ENCODE assay signal across 9 cellular contexts in genomic region chr1:244968431-244968830, GRCh38.
A peak's percentile ranks its signal among the peaks of the same experiment; 100 is the strongest.
DNase-seq lines count a peak whose midpoint lies in the region; ATAC-seq and TF ChIP-seq lines count a peak whose summit lies in the region.
"Had no signal": no experiment of that assay in that cellular context is flagged by ENCODE, and none has a peak within 500 bp of the region (broad histone marks: within the 10 kb centered on the region; RNA-seq: fewer than 3 reads in every experiment).

No MANE protein-coding gene starts in this region.

- H3K27me3 ChIP-seq in IMR-90 (ENCODE audit: control insufficient read depth, insufficient read depth, low read length) (no peaks in the 10 kb centered on the region), adipocyte (replicated peaks; ENCODE audit: control insufficient read depth, insufficient read depth, low read length) (no peaks in the 10 kb centered on the region), iPS-20b (ENCODE audit: insufficient read depth, low read length) (no peaks in the 10 kb centered on the region), smooth muscle cell (ENCODE audit: low read depth) (no peaks in the 10 kb centered on the region)

- H2AFZ ChIP-seq in IMR-90 (replicated peaks; ENCODE audit: low read length, poor library complexity) (peak overlapping the region; percentile 86), smooth muscle cell (ENCODE audit: low read depth) (no peak overlapping the region)

- CTCF ChIA-PET in IMR-90 (lab: Yijun Ruan, JAX), result no interaction called here

- peak overlapping the region; percentile 72 for H3K18ac ChIP-seq in IMR-90 (ENCODE audit: low read depth, low read length)

- TF ChIP-seq CTCF in IMR-90 (conservative IDR thresholded peaks at IDR 0.05; ENCODE audit: low read depth, low read length) (no peak), smooth muscle cell (IDR thresholded peaks at IDR 0.05; ENCODE audit: borderline replicate concordance, insufficient read depth, poor library complexity, severe bottlenecking) (no peak)

- H3K36me3 ChIP-seq in IMR-90 (ENCODE audit: control insufficient read depth, insufficient read depth, low read length) (no peaks in the 10 kb centered on the region), adipocyte (ENCODE audit: control insufficient read depth, insufficient read depth, low read length, severe bottlenecking) (no peaks in the 10 kb centered on the region), iPS-20b (ENCODE audit: insufficient read depth, low read depth, low read length) (no peaks in the 10 kb centered on the region), smooth muscle cell (ENCODE audit: low read depth) (no peaks in the 10 kb centered on the region)

- no TSS peak for BruUV-seq in IMR-90 (replicated peaks; lab: Mats Ljungman, UMichigan)

- no peak for TF ChIP-seq POLR2A in IMR-90 (IDR thresholded peaks at IDR 0.05; ENCODE audit: low read depth, low read length)

- POLR2A ChIA-PET in IMR-90 (lab: Charles Lee; ENCODE audit: unreplicated experiment), result interaction anchor here (0.5 kb wide), 1 partner anchor 1717 kb away, joined by 5 read pairs; no protein-coding TSS in a partner anchor

- in situ Hi-C loops in IMR-90 (cut with MboI; ENCODE audit: low sequenced_read_pairs), result no loop called here

- H4K5ac ChIP-seq in IMR-90 (ENCODE audit: low read depth, low read length), result peak overlapping the region; percentile 86

- H3K9ac ChIP-seq in IMR-90 (ENCODE audit: low read depth, low read length) (peak overlapping the region; percentile 48), adipocyte (ENCODE audit: low read length) (peak overlapping the region; percentile 95), iPS-20b (ENCODE audit: low read depth, low read length) (peak overlapping the region; percentile 89; the same call in 1 of the 2 replicates), smooth muscle cell (ENCODE audit: low read depth) (peak overlapping the region; percentile 98)

- H2AK9ac ChIP-seq in IMR-90 (replicated peaks; ENCODE audit: low read depth, low read length, poor library complexity), result peak overlapping the region; percentile 84

- H2BK15ac ChIP-seq in IMR-90 (ENCODE audit: low read depth, low read length), result peak overlapping the region; percentile 73; the same call in 1 of the 3 replicates

- peaks cover 15 to 17% of the 10 kb centered on the region in 2 experiments for H3K79me1 ChIP-seq in IMR-90 (ENCODE audit: low read depth in 1 of 2, low read length in 2 of 2)

- ATAC-seq in IMR-90 (ENCODE audit: low read depth) (no peak), GM21529 (IDR thresholded peaks at IDR 0.05; ENCODE audit: unreplicated experiment) (no peak), HG03565 (IDR thresholded peaks at IDR 0.05; ENCODE audit: unreplicated experiment) (no peak)

- peak overlapping the region; percentile 89 for H3K4me2 ChIP-seq in IMR-90 (ENCODE audit: low read depth, low read length)
- H3K4me2 ChIP-seq in smooth muscle cell, result peak overlapping the region; percentile 82

- 90% methylated on average over 4 of the region's 13 CpGs; no CpG with 5 or more reads in 1 of the 2 experiments for WGBS in IMR-90 (ENCODE audit: extremely low coverage in 2 of 2, insufficient read length in 1 of 2), 2 experiments
- WGBS in smooth muscle cell (ENCODE audit: low lambda C conversion rate), result 77% methylated on average over 13 of the region's 13 CpGs

- peak overlapping the region; percentile 71 for H2BK120ac ChIP-seq in IMR-90 (ENCODE audit: low read depth, low read length)

- H3K27ac ChIP-seq in IMR-90 (ENCODE audit: insufficient read depth, low read length), result peak overlapping the region; percentile 90
- peak overlapping the region; percentile 21 for H3K27ac ChIP-seq in iPS-20b (ENCODE audit: low read length)
- peak overlapping the region; percentile 100 for H3K27ac ChIP-seq in smooth muscle cell (ENCODE audit: low read depth)

- H4K20me1 ChIP-seq in IMR-90 (ENCODE audit: insufficient read depth, low read length) (no peaks in the 10 kb centered on the region), smooth muscle cell (ENCODE audit: low read depth) (no peaks in the 10 kb centered on the region)

- peak overlapping the region; percentile 92 for H2BK5ac ChIP-seq in IMR-90 (ENCODE audit: low read depth, low read length, poor library complexity, severe bottlenecking)

- H3K9me3 ChIP-seq in IMR-90 (ENCODE audit: control insufficient read depth, insufficient read depth, low read length), result no peaks in the 10 kb centered on the region
- no peaks in the 10 kb centered on the region for H3K9me3 ChIP-seq in adipocyte (ENCODE audit: control insufficient read depth, low read length)
- H3K9me3 ChIP-seq in iPS-20b (ENCODE audit: insufficient read depth, low read depth, low read length), result no peaks in the 10 kb centered on the region
- no peaks in the 10 kb centered on the region for H3K9me3 ChIP-seq in smooth muscle cell (replicated peaks; ENCODE audit: low read depth)

- peak overlapping the region; percentile 75 for H4K91ac ChIP-seq in IMR-90 (ENCODE audit: insufficient read depth, low read depth, low read length)

- TF ChIP-seq RAD21 in IMR-90 (IDR thresholded peaks at IDR 0.05; ENCODE audit: low read length), result no peak

- H3K14ac ChIP-seq in IMR-90 (replicated peaks; ENCODE audit: low read depth, low read length), result peak overlapping the region; percentile 77

- H2AK5ac ChIP-seq in IMR-90 (ENCODE audit: low read depth, low read length), result peak overlapping the region; percentile 41

- intact Hi-C loops in IMR-90 (cut with micrococcal nuclease), result no loop called here

- peak overlapping the region; percentile 49 to 89; a peak in 3 of 4 replicates for H4K8ac ChIP-seq in IMR-90 (ENCODE audit: low read depth in 2 of 2, low read length in 2 of 2)

- H3K56ac ChIP-seq in IMR-90 (ENCODE audit: extremely low read depth, insufficient read depth, low read length), result peak overlapping the region; percentile 71; the same call in 1 of the 2 replicates

- H3F3A ChIP-seq in smooth muscle cell (ENCODE audit: low read depth), result peaks cover 25% of the 10 kb centered on the region

- peak overlapping the region; percentile 69 for H2BK20ac ChIP-seq in IMR-90 (ENCODE audit: low read depth, low read length)

- H3K79me2 ChIP-seq in smooth muscle cell (ENCODE audit: low read depth), result peaks cover 14% of the 10 kb centered on the region

- H3K4me3 ChIP-seq in IMR-90 (ENCODE audit: insufficient read depth, low read depth, low read length) (peak overlapping the region; percentile 5; the same call in 1 of the 2 replicates), adipocyte (ENCODE audit: low read length) (peak overlapping the region; percentile 82), iPS-20b (ENCODE audit: low read length) (peak overlapping the region; percentile 83), smooth muscle cell (peak overlapping the region; percentile 64)

- DNase-seq in IMR-90 (no peak), adipocyte (ENCODE audit: low read depth) (peak; percentile 30), smooth muscle cell (lab: John Stamatoyannopoulos, UW; ENCODE audit: unreplicated experiment) (no peak), AML-193 (lab: John Stamatoyannopoulos, UW) (no peak)
- no peak for DNase-seq in activated CD8-positive, alpha-beta memory T cell treated with anti-CD3 and anti-CD28 coated beads, Interleukin-2, amount 50 U/mL, for 4 hours
- DNase-seq: midbrain had no signal

- peak overlapping the region; percentile 74 for H3K4ac ChIP-seq in IMR-90 (ENCODE audit: low read depth, low read length)

- dilution Hi-C loops in IMR-90 (cut with HindIII; ENCODE audit: low sequenced_read_pairs, unreplicated experiment), result no loop called here

- H3K23ac ChIP-seq in IMR-90 (ENCODE audit: low read depth, low read length), result peak overlapping the region; percentile 85; the same call in 1 of the 2 replicates

- H3K4me1 ChIP-seq in IMR-90 (ENCODE audit: control insufficient read depth, insufficient read depth, low read length) (peaks cover 15% of the 10 kb centered on the region), adipocyte (ENCODE audit: control insufficient read depth, insufficient read depth, low read length) (peaks cover 39% of the 10 kb centered on the region), iPS-20b (ENCODE audit: insufficient read depth, low read length) (peaks cover 14% of the 10 kb centered on the region; the same call in 1 of the 2 replicates), smooth muscle cell (ENCODE audit: low read depth) (peaks cover 19% of the 10 kb centered on the region)

- peaks cover 8% of the 10 kb centered on the region for H3K9me1 ChIP-seq in IMR-90 (ENCODE audit: insufficient read depth, low read length)

TF ChIP-seq in IMR-90, 13 proteins besides CTCF, POLR2A, EP300 and RAD21:
- TF ChIP-seq RFX5 (IDR thresholded peaks at IDR 0.05; ENCODE audit: low read depth, low read length) (no peak), BHLHE40 (IDR thresholded peaks at IDR 0.05; ENCODE audit: low read depth, low read length) (no peak), RCOR1 (IDR thresholded peaks at IDR 0.05; ENCODE audit: insufficient replicate concordance, low read length) (no peak), MAZ (IDR thresholded peaks at IDR 0.05; ENCODE audit: borderline replicate concordance, low read depth, low read length) (no peak), MAFK (IDR thresholded peaks at IDR 0.05; ENCODE audit: low read depth, low read length) (no peak), NFE2L2 (IDR thresholded peaks at IDR 0.05; ENCODE audit: low read depth, low read length) (no peak), USF2 (IDR thresholded peaks at IDR 0.05; ENCODE audit: low read depth, low read length) (no peak), CHD1 (IDR thresholded peaks at IDR 0.05; ENCODE audit: low read depth, low read length) (no peak), CEBPB (IDR thresholded peaks at IDR 0.05; ENCODE audit: low read depth, low read length) (no peak), SMC3 (IDR thresholded peaks at IDR 0.05; ENCODE audit: low read depth, low read length) (no peak)

Comparison
In these comparisons a context has a peak if more than half of its experiments do, and no peak if none do; other contexts are left out.
1. H3K27ac ChIP-seq: peak in every context shown above with its lines; median percentile 100 in smooth muscle cell; 90 in IMR-90; 21 in iPS-20b.
2. H3K4me3 ChIP-seq: peak in every context shown above with its lines; median percentile 83 in iPS-20b; 82 in adipocyte; 64 in smooth muscle cell; 5 in IMR-90.
3. H3K9ac ChIP-seq: peak in every context shown above with its lines; median percentile 98 in smooth muscle cell; 95 in adipocyte; 89 in iPS-20b; 48 in IMR-90.